Comparison of ENCODE assay signal across 18 cellular contexts in genomic region chr14:89936654-89937185, GRCh38. TPM values are rescaled to one million over a fixed set of nuclear protein-coding genes. Genes with fewer than 3 reads are reported as not detected.
DNase-seq lines count a peak whose midpoint lies in the region; ATAC-seq and TF ChIP-seq lines count a peak whose summit lies in the region.
"Had no signal": no experiment of that assay in that cellular context is flagged by ENCODE, and none has a peak within 500 bp of the region (broad histone marks: within the 10 kb centered on the region; RNA-seq: fewer than 3 reads in every experiment).

No MANE protein-coding gene starts in this region.

- intact Hi-C loops in A673 (cut with micrococcal nuclease; ENCODE audit: unreplicated experiment) = no loop called here
- intact Hi-C loops in left cardiac atrium (cut with DNase I) = no loop called here

- POLR2A ChIA-PET in A673 (lab: Charles Lee; ENCODE audit: low non-redundant PET) = no interaction called here

- ATAC-seq in HG03159 (IDR thresholded peaks at IDR 0.05; ENCODE audit: unreplicated experiment) (no peak), HG03135 (IDR thresholded peaks at IDR 0.05; ENCODE audit: unreplicated experiment) (no peak), left cardiac atrium (no peak)
- ATAC-seq: left lung; stimulated activated effector memory CD8-positive, alpha-beta T cell treated with anti-CD3 and anti-CD28 coated beads, Interleukin-12 subunit alpha, Interleukin-12 subunit beta, amount 100 ng/mL, for 72 hours had no signal

- H3K27me3 ChIP-seq in A673 (replicated peaks; ENCODE audit: insufficient read depth, low read depth, low read length, poor library complexity) = no peaks in the 10 kb centered on the region
- H3K27me3 ChIP-seq: breast epithelium, left lung had no signal

- H3K9me3 Mint-ChIP-seq in type B pancreatic cell = no peaks in the 10 kb centered on the region
- H3K9me3 Mint-ChIP-seq: activated naive CD8-positive, alpha-beta T cell treated with anti-CD3 and anti-CD28 coated beads for 36 hours; stimulated activated effector memory CD8-positive, alpha-beta T cell treated with anti-CD3 and anti-CD28 coated beads, Interleukin-12 subunit alpha, Interleukin-12 subunit beta, amount 100 ng/mL, for 72 hours had no signal

- no peak overlapping the region for H3K4me3 ChIP-seq in A673 (ENCODE audit: low read depth, low read length, poor library complexity, severe bottlenecking)
- H3K4me3 ChIP-seq in epithelial cell of esophagus (ENCODE audit: low read length) = no peak overlapping the region
- H3K4me3 ChIP-seq: breast epithelium, left lung, SK-N-MC had no signal

- no TSS peak for BruUV-seq in A673 (replicated peaks; lab: Mats Ljungman, UMichigan)

- H3K27me3 Mint-ChIP-seq in type B pancreatic cell = no peaks in the 10 kb centered on the region
- H3K27me3 Mint-ChIP-seq: activated naive CD8-positive, alpha-beta T cell treated with anti-CD3 and anti-CD28 coated beads for 36 hours had no signal

- no peaks in the 10 kb centered on the region for H3K36me3 ChIP-seq in A673 (ENCODE audit: insufficient read depth, low read length, poor library complexity, severe bottlenecking)
- H3K36me3 ChIP-seq: breast epithelium had no signal

- no peak overlapping the region for H3K27ac Mint-ChIP-seq in type B pancreatic cell
- H3K27ac Mint-ChIP-seq: activated naive CD8-positive, alpha-beta T cell treated with anti-CD3 and anti-CD28 coated beads for 36 hours; stimulated activated effector memory CD8-positive, alpha-beta T cell treated with anti-CD3 and anti-CD28 coated beads, Interleukin-12 subunit alpha, Interleukin-12 subunit beta, amount 100 ng/mL, for 72 hours had no signal

- peaks cover 4% of the 10 kb centered on the region for H3K4me1 Mint-ChIP-seq in type B pancreatic cell (ENCODE audit: unreplicated experiment)

- no peaks in the 10 kb centered on the region for H3K4me1 ChIP-seq in A673 (ENCODE audit: insufficient read depth, low read length, poor library complexity, severe bottlenecking)
- H3K4me1 ChIP-seq: breast epithelium, left lung had no signal

- CTCF ChIA-PET in A673 (lab: Charles Lee) = interaction anchor here (0.6 to 1.0 kb wide), 2 partner anchors 37 to 909 kb away, joined by 3 read pairs; no protein-coding TSS in a partner anchor

- no peak overlapping the region for H3K4me3 Mint-ChIP-seq in type B pancreatic cell
- H3K4me3 Mint-ChIP-seq: activated naive CD8-positive, alpha-beta T cell treated with anti-CD3 and anti-CD28 coated beads for 36 hours; stimulated activated effector memory CD8-positive, alpha-beta T cell treated with anti-CD3 and anti-CD28 coated beads, Interleukin-12 subunit alpha, Interleukin-12 subunit beta, amount 100 ng/mL, for 72 hours had no signal

- no peak for DNase-seq in A673 (ENCODE audit: low spot score)
- peak; percentile 48 for DNase-seq in NCI-H748 (lab: John Stamatoyannopoulos, UW; ENCODE audit: unreplicated experiment)
- DNase-seq in epithelial cell of esophagus (ENCODE audit: low read depth) = no peak
- DNase-seq in type B pancreatic cell (ENCODE audit: extremely low spot score, unreplicated experiment) = no peak
- no peak for DNase-seq in left cardiac atrium
- DNase-seq: activated naive CD8-positive, alpha-beta T cell treated with anti-CD3 and anti-CD28 coated beads for 36 hours; activated T-cell treated with anti-CD3 and anti-CD28 coated beads, Interleukin-2, amount 50 U/mL, for 1 hour; effector CD8-positive, alpha-beta T cell; left lung; MM.1S; NCI-H2081 treated with DMSO at 0.1 percent for 48 hours had no signal

- H3K36me3 Mint-ChIP-seq in type B pancreatic cell = peaks cover 15% of the 10 kb centered on the region
- H3K36me3 Mint-ChIP-seq: activated naive CD8-positive, alpha-beta T cell treated with anti-CD3 and anti-CD28 coated beads for 36 hours; stimulated activated effector memory CD8-positive, alpha-beta T cell treated with anti-CD3 and anti-CD28 coated beads, Interleukin-12 subunit alpha, Interleukin-12 subunit beta, amount 100 ng/mL, for 72 hours had no signal

- no peaks in the 10 kb centered on the region for H3K9me3 ChIP-seq in A673 (ENCODE audit: low read depth, low read length, poor library complexity, severe bottlenecking)
- H3K9me3 ChIP-seq: breast epithelium, left lung had no signal

- TF ChIP-seq CTCF in A673 (conservative IDR thresholded peaks at IDR 0.05; ENCODE audit: low read depth, low read length) (peak; percentile 16; the same call in 1 of the 2 replicates), C4-2B (conservative IDR thresholded peaks at IDR 0.05) (peak; percentile 45), epithelial cell of esophagus (IDR thresholded peaks at IDR 0.05; ENCODE audit: insufficient read depth, low read depth, low read length, missing control alignments) (peak; percentile 5), type B pancreatic cell (conservative IDR thresholded peaks at IDR 0.05) (no peak)

- H3K27ac ChIP-seq in A673 (ENCODE audit: low read depth, low read length, poor library complexity, severe bottlenecking) = no peak overlapping the region
- H3K27ac ChIP-seq in C4-2B = no peak overlapping the region
- H3K27ac ChIP-seq: breast epithelium, left lung, parathyroid adenoma, SK-N-MC had no signal

RNA-seq across cellular contexts. Expression of gene EFCAB11, which starts 17.8 kb away (rescaled TPM):
- total RNA-seq in A673 (2021) = 8.4 and 8.8 TPM in 2 replicates
- 13.7 and 16.0 TPM in 2 replicates for total RNA-seq in type B pancreatic cell (ENCODE audit: low replicate concordance)
- 1 to 10 TPM; 2.8 to 3.8 TPM for total RNA-seq in left cardiac atrium

RNA-seq across cellular contexts. Expression of gene TDP1, which starts 19.0 kb away (rescaled TPM):
- total RNA-seq in A673 (2021) (45.6 and 48.0 TPM in 2 replicates), type B pancreatic cell (ENCODE audit: low replicate concordance) (30.1 and 38.4 TPM in 2 replicates), left cardiac atrium (1 to 10 TPM; 4.9 to 6.3 TPM)
